Comparison of ENCODE assay signal across 1 cellular context in the genomic region with DNA sequence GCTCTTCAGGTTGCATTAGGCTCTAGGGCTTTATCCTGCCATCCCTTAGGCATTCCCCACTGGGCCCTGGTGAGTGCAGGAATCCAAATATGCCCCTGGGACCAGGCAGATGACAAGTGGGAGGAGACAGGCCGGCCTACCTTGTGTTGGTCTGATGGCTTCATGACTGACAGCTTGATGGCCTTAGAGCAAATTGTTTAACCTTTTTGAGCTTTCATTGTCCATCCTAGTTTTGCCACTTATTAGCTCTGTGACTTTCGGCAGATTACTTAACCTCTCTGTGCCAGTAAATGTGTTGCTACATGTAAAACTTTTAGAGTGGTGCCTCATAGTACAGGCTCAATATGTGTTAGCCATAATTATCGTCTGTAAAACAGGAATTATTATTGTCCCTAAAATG.
TF ChIP-seq lines count a peak whose summit lies in the region.

No MANE protein-coding gene starts in this region.

TF ChIP-seq in IMR-90, 13 proteins besides CTCF, POLR2A, EP300 and RAD21 (continued from another document):
- TF ChIP-seq MAFK (IDR thresholded peaks at IDR 0.05; ENCODE audit: low read depth, low read length) (no peak), FOS (IDR thresholded peaks at IDR 0.05; ENCODE audit: low read depth, low read length) (no peak), RFX5 (IDR thresholded peaks at IDR 0.05; ENCODE audit: low read depth, low read length) (no peak), CHD1 (IDR thresholded peaks at IDR 0.05; ENCODE audit: low read depth, low read length) (no peak), SMC3 (IDR thresholded peaks at IDR 0.05; ENCODE audit: low read depth, low read length) (no peak), MXI1 (IDR thresholded peaks at IDR 0.05; ENCODE audit: borderline replicate concordance, low read depth, low read length) (no peak), RCOR1 (IDR thresholded peaks at IDR 0.05; ENCODE audit: insufficient replicate concordance, low read length) (no peak), BHLHE40 (IDR thresholded peaks at IDR 0.05; ENCODE audit: low read depth, low read length) (no peak)
- TF ChIP-seq, protein P1, sequence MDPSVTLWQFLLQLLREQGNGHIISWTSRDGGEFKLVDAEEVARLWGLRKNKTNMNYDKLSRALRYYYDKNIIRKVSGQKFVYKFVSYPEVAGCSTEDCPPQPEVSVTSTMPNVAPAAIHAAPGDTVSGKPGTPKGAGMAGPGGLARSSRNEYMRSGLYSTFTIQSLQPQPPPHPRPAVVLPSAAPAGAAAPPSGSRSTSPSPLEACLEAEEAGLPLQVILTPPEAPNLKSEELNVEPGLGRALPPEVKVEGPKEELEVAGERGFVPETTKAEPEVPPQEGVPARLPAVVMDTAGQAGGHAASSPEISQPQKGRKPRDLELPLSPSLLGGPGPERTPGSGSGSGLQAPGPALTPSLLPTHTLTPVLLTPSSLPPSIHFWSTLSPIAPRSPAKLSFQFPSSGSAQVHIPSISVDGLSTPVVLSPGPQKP (IDR thresholded peaks at IDR 0.05; ENCODE audit: borderline replicate concordance, low read depth, low read length): no peak
- TF ChIP-seq, protein P2, sequence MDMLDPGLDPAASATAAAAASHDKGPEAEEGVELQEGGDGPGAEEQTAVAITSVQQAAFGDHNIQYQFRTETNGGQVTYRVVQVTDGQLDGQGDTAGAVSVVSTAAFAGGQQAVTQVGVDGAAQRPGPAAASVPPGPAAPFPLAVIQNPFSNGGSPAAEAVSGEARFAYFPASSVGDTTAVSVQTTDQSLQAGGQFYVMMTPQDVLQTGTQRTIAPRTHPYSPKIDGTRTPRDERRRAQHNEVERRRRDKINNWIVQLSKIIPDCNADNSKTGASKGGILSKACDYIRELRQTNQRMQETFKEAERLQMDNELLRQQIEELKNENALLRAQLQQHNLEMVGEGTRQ (IDR thresholded peaks at IDR 0.05; ENCODE audit: low read depth, low read length): no peak
